Comparison of ENCODE assay signal across 14 cellular contexts in genomic region chr5:37112383-37112991, GRCh38.
DNase-seq lines count a peak whose midpoint lies in the region; ATAC-seq and TF ChIP-seq lines count a peak whose summit lies in the region.
"Had no signal": no experiment of that assay in that cellular context is flagged by ENCODE, and none has a peak within 500 bp of the region (broad histone marks: within the 10 kb centered on the region; RNA-seq: fewer than 3 reads in every experiment).

No MANE protein-coding gene starts in this region.

- no peaks in the 10 kb centered on the region for H3K4me1 ChIP-seq in RWPE2 (ENCODE audit: insufficient read depth, poor library complexity, severe bottlenecking)
- peaks cover 14 to 30% of the 10 kb centered on the region in 2 donors for H3K4me1 ChIP-seq in naive thymus-derived CD4-positive, alpha-beta T cell (ENCODE audit: control insufficient read depth in 2 of 2, insufficient read depth in 2 of 2, low read length in 2 of 2)

- peak overlapping the region in 7 of 9 donors; percentile 24 to 87 (median 79) for H3K27ac Mint-ChIP-seq in naive thymus-derived CD4-positive, alpha-beta T cell
- no peak overlapping the region for H3K27ac Mint-ChIP-seq in WTC11
- H3K27ac Mint-ChIP-seq: mesothelial cell of epicardium, type B pancreatic cell had no signal

- H3K9me3 ChIP-seq in RWPE2 (ENCODE audit: severe bottlenecking), result no peaks in the 10 kb centered on the region
- no peaks in the 10 kb centered on the region for H3K9me3 ChIP-seq in naive thymus-derived CD4-positive, alpha-beta T cell (ENCODE audit: control insufficient read depth in 2 of 3, low read length in 3 of 3)

- POLR2A ChIA-PET in naive thymus-derived CD4-positive, alpha-beta T cell (lab: Charles Lee), result no interaction called here
- POLR2A ChIA-PET in WTC11 (lab: Charles Lee), result no interaction called here

- peaks cover 13 to 47% (median 32%) of the 10 kb centered on the region in 5 donors for H3K36me3 Mint-ChIP-seq in naive thymus-derived CD4-positive, alpha-beta T cell
- peaks cover 5% of the 10 kb centered on the region; the same call in 1 of the 2 replicates for H3K36me3 Mint-ChIP-seq in WTC11

- H3K27me3 ChIP-seq in RWPE2 (ENCODE audit: insufficient read depth, poor library complexity, severe bottlenecking), result no peaks in the 10 kb centered on the region
- H3K27me3 ChIP-seq in naive thymus-derived CD4-positive, alpha-beta T cell (ENCODE audit: control insufficient read depth in 2 of 2, insufficient read depth in 2 of 2, low read length in 2 of 2), result no peaks in the 10 kb centered on the region

- no peaks in the 10 kb centered on the region for H3K27me3 Mint-ChIP-seq in naive thymus-derived CD4-positive, alpha-beta T cell
- H3K27me3 Mint-ChIP-seq in WTC11 (ENCODE audit: low read depth), result no peaks in the 10 kb centered on the region
- H3K27me3 Mint-ChIP-seq: type B pancreatic cell had no signal

- peaks cover 0 to 11% (median 4%) of the 10 kb centered on the region in 11 donors for H3K9me3 Mint-ChIP-seq in naive thymus-derived CD4-positive, alpha-beta T cell
- H3K9me3 Mint-ChIP-seq in WTC11, result peaks cover 4% of the 10 kb centered on the region; the same call in 1 of the 2 replicates
- H3K9me3 Mint-ChIP-seq: mesothelial cell of epicardium, type B pancreatic cell had no signal

- intact Hi-C loops in naive thymus-derived CD4-positive, alpha-beta T cell (cut with micrococcal nuclease), result loop anchor here (2.0 to 10.0 kb wide), 11 partner anchors 35 to 1256 kb away; partner anchors contain the start of genes CPLANE1 (in 1 of the 2), IL7R (in 1 of the 2), LMBRD2 (in 1 of the 2) and NIPBL (in 1 of the 2)

- no peak for TF ChIP-seq CTCF in RWPE2 (IDR thresholded peaks at IDR 0.05; ENCODE audit: poor library complexity, severe bottlenecking)
- no peak for TF ChIP-seq CTCF in WTC11 (IDR thresholded peaks at IDR 0.05)

- peak overlapping the region; percentile 42 to 83 (median 72) for H3K4me3 Mint-ChIP-seq in naive thymus-derived CD4-positive, alpha-beta T cell
- H3K4me3 Mint-ChIP-seq in WTC11, result no peak overlapping the region
- H3K4me3 Mint-ChIP-seq: mesothelial cell of epicardium, type B pancreatic cell had no signal

- DNase-seq in SIG-M5 treated with dmso at 0.1 percent for 504 hours (lab: John Stamatoyannopoulos, UW; ENCODE audit: unreplicated experiment), result peak; percentile 9
- no peak for DNase-seq in SIG-M5 (lab: John Stamatoyannopoulos, UW)
- no peak for DNase-seq in RWPE2 (ENCODE audit: low spot score)
- peak in 1 of 9 donors; percentile 10 for DNase-seq in naive thymus-derived CD4-positive, alpha-beta T cell
- DNase-seq in stimulated activated CD4-positive, alpha-beta T cell treated with anti-CD3 and anti-CD28 coated beads, Interleukin-12 subunit alpha, Interleukin-12 subunit beta, amount 100 ng/mL, for 4 hours, result no peak
- DNase-seq in WTC11 (ENCODE audit: low spot score), result no peak
- DNase-seq: 8988T; activated CD4-positive, CD25-positive, alpha-beta regulatory T cell treated with anti-CD3 and anti-CD28 coated beads, Interleukin-2, amount 50 U/mL, for 72 hours; aorta; NCI-H2081 treated with DMSO at 0.1 percent for 48 hours had no signal

- CTCF ChIA-PET in naive thymus-derived CD4-positive, alpha-beta T cell (lab: Charles Lee), result no interaction called here
- CTCF ChIA-PET in WTC11 (lab: Charles Lee), result no interaction called here

- H3K27ac ChIP-seq in RWPE2 (ENCODE audit: poor library complexity, severe bottlenecking), result no peak overlapping the region
- H3K27ac ChIP-seq in naive thymus-derived CD4-positive, alpha-beta T cell (ENCODE audit: low read depth, low read length), result no peak overlapping the region

- no peak overlapping the region for H3K4me3 ChIP-seq in RWPE2 (ENCODE audit: severe bottlenecking)
- peak overlapping the region; percentile 19 for H3K4me3 ChIP-seq in naive thymus-derived CD4-positive, alpha-beta T cell (ENCODE audit: low read length)

- peaks cover 33 to 50% (median 43%) of the 10 kb centered on the region in 7 donors for H3K4me1 Mint-ChIP-seq in naive thymus-derived CD4-positive, alpha-beta T cell
- no peaks in the 10 kb centered on the region for H3K4me1 Mint-ChIP-seq in WTC11
- H3K4me1 Mint-ChIP-seq: mesothelial cell of epicardium had no signal

- peak; percentile 36 for ATAC-seq in GM21723 (IDR thresholded peaks at IDR 0.05; ENCODE audit: unreplicated experiment)
- peak; percentile 25; the same call in 1 of the 3 replicates for ATAC-seq in RWPE2 (ENCODE audit: low read depth)
- ATAC-seq in naive thymus-derived CD4-positive, alpha-beta T cell, result peak; percentile 24
- no peak for ATAC-seq in HG02970 (IDR thresholded peaks at IDR 0.05; ENCODE audit: low FRiP score, unreplicated experiment)
- no peak for ATAC-seq in WTC11

- H3K36me3 ChIP-seq in RWPE2 (ENCODE audit: low read depth), result peaks cover 28% of the 10 kb centered on the region
- H3K36me3 ChIP-seq in naive thymus-derived CD4-positive, alpha-beta T cell (ENCODE audit: control insufficient read depth in 2 of 3, insufficient read depth in 3 of 3, low read length in 3 of 3), result no peaks in the 10 kb centered on the region

TF ChIP-seq in WTC11, 78 proteins besides CTCF, POLR2A, EP300 and RAD21:
- TF ChIP-seq ARID4B (CRISPR knock-in tag; IDR thresholded peaks at IDR 0.05; ENCODE audit: borderline replicate concordance) (no peak), FOXK1 (CRISPR knock-in tag; IDR thresholded peaks at IDR 0.05) (no peak), ZNF423 (CRISPR knock-in tag; IDR thresholded peaks at IDR 0.05) (no peak)
- TF ChIP-seq, protein P1, sequence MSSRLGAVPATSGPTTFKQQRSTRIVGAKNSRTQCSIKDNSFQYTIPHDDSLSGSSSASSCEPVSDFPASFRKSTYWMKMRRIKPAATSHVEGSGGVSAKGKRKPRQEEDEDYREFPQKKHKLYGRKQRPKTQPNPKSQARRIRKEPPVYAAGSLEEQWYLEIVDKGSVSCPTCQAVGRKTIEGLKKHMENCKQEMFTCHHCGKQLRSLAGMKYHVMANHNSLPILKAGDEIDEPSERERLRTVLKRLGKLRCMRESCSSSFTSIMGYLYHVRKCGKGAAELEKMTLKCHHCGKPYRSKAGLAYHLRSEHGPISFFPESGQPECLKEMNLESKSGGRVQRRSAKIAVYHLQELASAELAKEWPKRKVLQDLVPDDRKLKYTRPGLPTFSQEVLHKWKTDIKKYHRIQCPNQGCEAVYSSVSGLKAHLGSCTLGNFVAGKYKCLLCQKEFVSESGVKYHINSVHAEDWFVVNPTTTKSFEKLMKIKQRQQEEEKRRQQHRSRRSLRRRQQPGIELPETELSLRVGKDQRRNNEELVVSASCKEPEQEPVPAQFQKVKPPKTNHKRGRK (CRISPR knock-in tag; IDR thresholded peaks at IDR 0.05; ENCODE audit: borderline replicate concordance), result no peak
- TF ChIP-seq, protein P2, sequence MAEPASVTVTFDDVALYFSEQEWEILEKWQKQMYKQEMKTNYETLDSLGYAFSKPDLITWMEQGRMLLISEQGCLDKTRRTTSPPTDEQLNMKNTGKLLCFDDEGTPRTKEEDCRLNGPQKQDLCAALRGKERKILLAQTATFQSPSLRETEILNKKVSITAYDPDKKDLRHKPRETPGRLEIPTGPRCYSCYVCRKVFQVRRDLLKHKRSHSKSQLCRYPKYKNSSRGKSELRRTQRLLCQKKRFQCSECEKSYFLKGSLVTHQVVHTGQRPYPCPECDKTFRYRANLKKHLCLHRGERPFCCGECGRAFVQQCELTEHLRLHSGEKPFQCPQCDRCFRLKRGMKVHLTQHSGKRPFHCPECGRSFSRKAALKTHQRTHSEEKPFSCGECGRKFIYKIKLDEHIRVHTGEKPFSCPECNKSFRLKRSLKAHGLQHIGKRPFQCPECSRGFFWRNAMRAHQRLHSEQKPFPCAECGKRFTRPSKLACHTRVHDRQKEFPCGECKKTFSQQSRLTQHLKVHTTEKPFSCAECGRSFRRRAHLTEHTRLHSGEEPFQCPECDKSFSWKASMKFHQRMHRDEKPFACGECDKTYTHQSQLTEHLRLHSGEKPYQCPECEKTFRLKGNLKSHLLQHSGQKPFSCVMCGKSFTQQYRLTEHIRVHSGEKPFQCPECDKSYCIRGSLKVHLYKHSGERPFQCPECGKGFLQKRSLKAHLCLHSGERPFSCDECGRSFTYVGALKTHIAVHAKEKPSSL (CRISPR knock-in tag; conservative IDR thresholded peaks at IDR 0.05), result no peak

Comparison
In these comparisons a context has a peak if more than half of its experiments do, and no peak if none do; other contexts are left out.
1. ATAC-seq: peak in GM21723 (single experiment), RWPE2 (single experiment) and naive thymus-derived CD4-positive, alpha-beta T cell (single experiment); none in HG02970 (single experiment) and WTC11 (single experiment).